20 cellular contexts compared by ENCODE assay signal in genomic region chr14:24130380-24130716, GRCh38. TPM values are rescaled to one million over a fixed set of nuclear protein-coding genes. Genes with fewer than 3 reads are reported as not detected.
DNase-seq lines count a peak whose midpoint lies in the region; ATAC-seq lines count a peak whose summit lies in the region.
"Had no signal": no experiment of that assay in that cellular context is flagged by ENCODE, and none has a peak within 500 bp of the region (broad histone marks: within the 10 kb centered on the region; RNA-seq: fewer than 3 reads in every experiment).

Gene FITM1 (plus strand): TSS chr14:24130659. CDS start chr14:24131564, 905 bp downstream.

- ATAC-seq in left lobe of liver (no peak), HG03196 (IDR thresholded peaks at IDR 0.05; ENCODE audit: unreplicated experiment) (no peak), HG03521 (IDR thresholded peaks at IDR 0.05; ENCODE audit: unreplicated experiment) (no peak)
- ATAC-seq in stimulated activated memory B cell treated with anti-CD40 and anti-IgM and Interleukin-4, amounts not matched to agents 10 μg/mL and 1 μg/mL and 100 μg/mL, for 72 hours: no peak

- H3K4me3 Mint-ChIP-seq in T-helper 1 cell treated with Interleukin-12 subunit alpha and Interleukin-12 subunit beta and Interleukin-4 antibody, amounts not matched to agents 30 μg/mL and 1 μg/mL, for 36 hours: no peak within 1 kb of the TSS
- no peak within 1 kb of the TSS for H3K4me3 Mint-ChIP-seq in activated naive CD8-positive, alpha-beta T cell treated with anti-CD3 and anti-CD28 coated beads for 36 hours
- H3K4me3 Mint-ChIP-seq in stimulated activated memory B cell treated with anti-CD40 and anti-IgM and Interleukin-4, amounts not matched to agents 10 μg/mL and 1 μg/mL and 100 μg/mL, for 72 hours: no peak within 1 kb of the TSS
- H3K4me3 Mint-ChIP-seq: activated B cell treated with CpG ODN at 0.5 μM for 24 hours; activated T-cell treated with anti-CD3 and anti-CD28 coated beads, Interleukin-2, amount 50 U/mL, for 24 hours; immature natural killer cell had no signal

- peaks cover 8% of the 10 kb centered on the region for H3K36me3 Mint-ChIP-seq in T-helper 1 cell treated with Interleukin-12 subunit alpha and Interleukin-12 subunit beta and Interleukin-4 antibody, amounts not matched to agents 30 μg/mL and 1 μg/mL, for 36 hours (ENCODE audit: low read depth)
- peaks cover 2% of the 10 kb centered on the region for H3K36me3 Mint-ChIP-seq in activated naive CD8-positive, alpha-beta T cell treated with anti-CD3 and anti-CD28 coated beads for 36 hours
- no peaks in the 10 kb centered on the region for H3K36me3 Mint-ChIP-seq in stimulated activated memory B cell treated with anti-CD40 and anti-IgM and Interleukin-4, amounts not matched to agents 10 μg/mL and 1 μg/mL and 100 μg/mL, for 72 hours

- no peaks in the 10 kb centered on the region for H3K27me3 Mint-ChIP-seq in T-helper 1 cell treated with Interleukin-12 subunit alpha and Interleukin-12 subunit beta and Interleukin-4 antibody, amounts not matched to agents 30 μg/mL and 1 μg/mL, for 36 hours (ENCODE audit: low read depth)
- no peaks in the 10 kb centered on the region for H3K27me3 Mint-ChIP-seq in activated naive CD8-positive, alpha-beta T cell treated with anti-CD3 and anti-CD28 coated beads for 36 hours
- no peaks in the 10 kb centered on the region for H3K27me3 Mint-ChIP-seq in stimulated activated memory B cell treated with anti-CD40 and anti-IgM and Interleukin-4, amounts not matched to agents 10 μg/mL and 1 μg/mL and 100 μg/mL, for 72 hours
- H3K27me3 Mint-ChIP-seq: activated B cell treated with CpG ODN at 0.5 μM for 24 hours; activated T-cell treated with anti-CD3 and anti-CD28 coated beads, Interleukin-2, amount 50 U/mL, for 24 hours had no signal

- peak within 1 kb of the TSS; percentile 65 for H3K27ac Mint-ChIP-seq in T-helper 1 cell treated with Interleukin-12 subunit alpha and Interleukin-12 subunit beta and Interleukin-4 antibody, amounts not matched to agents 30 μg/mL and 1 μg/mL, for 36 hours
- peak within 1 kb of the TSS; percentile 60 for H3K27ac Mint-ChIP-seq in activated naive CD8-positive, alpha-beta T cell treated with anti-CD3 and anti-CD28 coated beads for 36 hours
- peak within 1 kb of the TSS; percentile 63 for H3K27ac Mint-ChIP-seq in stimulated activated memory B cell treated with anti-CD40 and anti-IgM and Interleukin-4, amounts not matched to agents 10 μg/mL and 1 μg/mL and 100 μg/mL, for 72 hours
- H3K27ac Mint-ChIP-seq: activated B cell treated with CpG ODN at 0.5 μM for 24 hours had no signal

- peaks cover 17% of the 10 kb centered on the region for H3K4me1 Mint-ChIP-seq in T-helper 1 cell treated with Interleukin-12 subunit alpha and Interleukin-12 subunit beta and Interleukin-4 antibody, amounts not matched to agents 30 μg/mL and 1 μg/mL, for 36 hours (ENCODE audit: low read depth)
- peaks cover 24% of the 10 kb centered on the region for H3K4me1 Mint-ChIP-seq in activated naive CD8-positive, alpha-beta T cell treated with anti-CD3 and anti-CD28 coated beads for 36 hours
- H3K4me1 Mint-ChIP-seq in stimulated activated memory B cell treated with anti-CD40 and anti-IgM and Interleukin-4, amounts not matched to agents 10 μg/mL and 1 μg/mL and 100 μg/mL, for 72 hours: peaks cover 27% of the 10 kb centered on the region

- no peaks in the 10 kb centered on the region for H3K9me3 Mint-ChIP-seq in T-helper 1 cell treated with Interleukin-12 subunit alpha and Interleukin-12 subunit beta and Interleukin-4 antibody, amounts not matched to agents 30 μg/mL and 1 μg/mL, for 36 hours
- no peaks in the 10 kb centered on the region for H3K9me3 Mint-ChIP-seq in activated naive CD8-positive, alpha-beta T cell treated with anti-CD3 and anti-CD28 coated beads for 36 hours
- no peaks in the 10 kb centered on the region for H3K9me3 Mint-ChIP-seq in stimulated activated memory B cell treated with anti-CD40 and anti-IgM and Interleukin-4, amounts not matched to agents 10 μg/mL and 1 μg/mL and 100 μg/mL, for 72 hours
- H3K9me3 Mint-ChIP-seq: activated B cell treated with CpG ODN at 0.5 μM for 24 hours; activated T-cell treated with anti-CD3 and anti-CD28 coated beads, Interleukin-2, amount 50 U/mL, for 24 hours; immature natural killer cell had no signal

- DNase-seq in T-helper 1 cell (no peak), left lobe of liver (ENCODE audit: low spot score) (no peak)
- no peak for DNase-seq in activated naive CD8-positive, alpha-beta T cell treated with anti-CD3 and anti-CD28 coated beads for 36 hours
- DNase-seq in NK-92 treated with Interleukin-12 subunit alpha and Interleukin-12 subunit beta, amount 100 ng/mL, for 24 hours (lab: John Stamatoyannopoulos, UW): no peak
- DNase-seq: 8988T; activated B cell treated with CpG ODN at 0.5 μM for 24 hours; activated T-cell treated with anti-CD3 and anti-CD28 coated beads, Interleukin-2, amount 50 U/mL, for 24 hours; Caco-2; GF-D8; immature natural killer cell; KBM-7; NCI-H1930; sigmoid colon had no signal

RNA-seq across cellular contexts. Expression of gene FITM1, which starts in this region (rescaled TPM):
- under 1 TPM in 1 of 2 experiments, not detected in 1; 0.29 TPM for total RNA-seq in activated naive CD8-positive, alpha-beta T cell treated with anti-CD3 and anti-CD28 coated beads for 36 hours
- total RNA-seq in left lobe of liver: 34.9 TPM
- total RNA-seq: ascending aorta, fibroblast of villous mesenchyme, SJSA1 had no signal

Comparison
In these comparisons a context has a peak if more than half of its experiments do, and no peak if none do; other contexts are left out.
1. RNA of gene FITM1 (total RNA-seq): 34.9 TPM in left lobe of liver (single experiment); 0.29 TPM in activated naive CD8-positive, alpha-beta T cell treated with anti-CD3 and anti-CD28 coated beads for 36 hours; every median in the first group is over 10 times any median in the second.
2. Peak in every context shown above with its lines, with median percentiles within 50 percentile points of each other: H3K27ac Mint-ChIP-seq.